ENCODE assay signal across 10 cellular contexts in the genomic region with DNA sequence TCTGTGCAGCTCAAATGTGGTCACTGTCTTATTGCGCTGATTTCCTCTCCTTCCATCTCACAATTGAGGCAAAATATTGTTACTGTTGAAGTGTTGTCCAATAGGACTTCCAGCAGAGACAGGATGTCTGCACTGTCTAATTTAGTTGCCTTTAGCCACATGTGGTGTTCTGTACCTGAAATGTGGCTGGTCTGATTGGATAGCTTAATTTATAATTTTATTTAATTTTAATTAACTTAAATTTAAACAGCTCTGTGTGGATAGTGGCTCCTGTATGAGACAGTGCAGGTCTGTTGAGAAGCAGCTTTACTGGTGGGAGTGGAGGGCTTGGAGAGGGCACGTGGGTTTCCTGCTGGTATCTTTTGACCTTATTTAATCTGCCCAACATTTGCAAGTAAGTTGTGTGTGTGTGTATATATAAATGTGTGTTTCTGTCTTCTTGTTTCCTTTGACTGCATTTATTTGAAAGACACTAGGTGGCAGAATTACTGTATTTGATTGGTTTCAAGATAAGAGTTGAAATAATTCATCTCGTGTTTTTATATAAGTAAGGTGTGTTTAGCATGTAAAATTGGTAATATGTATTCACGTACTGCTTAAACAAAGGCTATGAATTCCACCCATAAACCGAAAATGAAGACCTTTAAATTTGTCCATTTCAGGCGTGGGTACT. TPM values are rescaled to one million over a fixed set of nuclear protein-coding genes. Genes with fewer than 3 reads are reported as not detected.
DNase-seq lines count a peak whose midpoint lies in the region; ATAC-seq, FAIRE-seq and TF ChIP-seq lines count a peak whose summit lies in the region.
"Had no signal": no experiment of that assay in that cellular context is flagged by ENCODE, and none has a peak within 500 bp of the region (broad histone marks: within the 10 kb centered on the region; RNA-seq: fewer than 3 reads in every experiment).

No MANE protein-coding gene starts in this region.

- no peaks in the 10 kb centered on the region for H3K4me1 ChIP-seq in PC-9 (replicated peaks; ENCODE audit: insufficient read depth)
- H3K4me1 ChIP-seq in endodermal cell (ENCODE audit: control insufficient read depth, insufficient read depth, low read length), result no peaks in the 10 kb centered on the region

- H3K36me3 ChIP-seq in PC-9 (ENCODE audit: low read depth) (no peaks in the 10 kb centered on the region; the same call in 1 of the 2 replicates), endodermal cell (ENCODE audit: control insufficient read depth, insufficient read depth, low read length) (peaks cover 84% of the 10 kb centered on the region)

- no peak overlapping the region for H2AFZ ChIP-seq in PC-9

- 91 to 100% methylated on average over 4 to 6 of the region's 6 CpGs for WGBS in endodermal cell (ENCODE audit: insufficient coverage in 1 of 2, insufficient read length in 1 of 2), 2 experiments

- no peaks in the 10 kb centered on the region for H3K27me3 ChIP-seq in PC-9 (ENCODE audit: insufficient read depth, low read depth)
- no peaks in the 10 kb centered on the region for H3K27me3 ChIP-seq in endodermal cell (ENCODE audit: control insufficient read depth, insufficient read depth, low read length, poor library complexity, severe bottlenecking)

- H3K9me3 ChIP-seq in PC-9 (ENCODE audit: insufficient read depth, low read depth) (no peaks in the 10 kb centered on the region), endodermal cell (ENCODE audit: control insufficient read depth, low read length) (no peaks in the 10 kb centered on the region)

- H4K20me1 ChIP-seq in PC-9 (ENCODE audit: insufficient read depth), result no peaks in the 10 kb centered on the region

- TF ChIP-seq CTCF in PC-9 (conservative IDR thresholded peaks at IDR 0.05) (peak; percentile 50; the same call in 1 of the 2 replicates), endodermal cell (conservative IDR thresholded peaks at IDR 0.05) (peak; percentile 40), retinal pigment epithelial cell (conservative IDR thresholded peaks at IDR 0.05; ENCODE audit: low read depth, low read length) (peak; percentile 29)

- CTCF ChIA-PET in activated CD8-positive, alpha-beta memory T cell treated with anti-CD3 and anti-CD28 coated beads, Interleukin-2, amount 10 ng/mL, durations not matched to agents 7 days and 5 days (lab: Charles Lee), result interaction anchor here (0.6 to 3.9 kb wide), 12 partner anchors 10 to 687 kb away, joined by 3 to 23 read pairs (median 4); a partner anchor contains a TSS
- CTCF ChIA-PET in PC-9 (lab: Charles Lee), result interaction anchor here (0.9 kb wide), 1 partner anchor 8 kb away, joined by 3 read pairs; no protein-coding TSS in a partner anchor

- no TSS peak for BruUV-seq in PC-9 (replicated peaks; lab: Mats Ljungman, UMichigan)

- no peaks in the 10 kb centered on the region for H3K27me3 Mint-ChIP-seq in activated CD8-positive, alpha-beta memory T cell treated with anti-CD3 and anti-CD28 coated beads, Interleukin-2, amount 10 ng/mL, durations not matched to agents 7 days and 5 days
- no peaks in the 10 kb centered on the region for H3K27me3 Mint-ChIP-seq in endodermal cell (ENCODE audit: insufficient read depth)
- H3K27me3 Mint-ChIP-seq: activated naive CD8-positive, alpha-beta T cell; stimulated activated naive B cell treated with anti-CD40 and anti-IgM and Interleukin-4, amounts not matched to agents 10 μg/mL and 1 μg/mL and 100 μg/mL, for 72 hours had no signal

- H3K4me1 Mint-ChIP-seq in activated CD8-positive, alpha-beta memory T cell treated with anti-CD3 and anti-CD28 coated beads, Interleukin-2, amount 10 ng/mL, durations not matched to agents 7 days and 5 days, result peaks cover 60% of the 10 kb centered on the region
- H3K4me1 Mint-ChIP-seq in endodermal cell, result no peaks in the 10 kb centered on the region
- H3K4me1 Mint-ChIP-seq: stimulated activated naive B cell treated with anti-CD40 and anti-IgM and Interleukin-4, amounts not matched to agents 10 μg/mL and 1 μg/mL and 100 μg/mL, for 72 hours had no signal

- no peak overlapping the region for H3K4me3 Mint-ChIP-seq in activated CD8-positive, alpha-beta memory T cell treated with anti-CD3 and anti-CD28 coated beads, Interleukin-2, amount 10 ng/mL, durations not matched to agents 7 days and 5 days
- H3K4me3 Mint-ChIP-seq in endodermal cell, result no peak overlapping the region
- H3K4me3 Mint-ChIP-seq: stimulated activated naive B cell treated with anti-CD40 and anti-IgM and Interleukin-4, amounts not matched to agents 10 μg/mL and 1 μg/mL and 100 μg/mL, for 72 hours had no signal

- no peak for DNase-seq in activated CD8-positive, alpha-beta memory T cell treated with anti-CD3 and anti-CD28 coated beads, Interleukin-2, amount 10 ng/mL, durations not matched to agents 7 days and 5 days
- no peak for DNase-seq in activated CD8-positive, alpha-beta memory T cell treated with anti-CD3 and anti-CD28 coated beads, Interleukin-2, amount 50 U/mL, for 48 hours
- DNase-seq in PC-9 (no peak), endodermal cell (peak; percentile 17), retinal pigment epithelial cell (ENCODE audit: low read depth) (no peak), urothelium cell line (ENCODE audit: low spot score) (no peak), HPDE6-E6E7 (ENCODE audit: extremely low spot score) (no peak)
- DNase-seq: stimulated activated naive B cell treated with anti-CD40 and anti-IgM and Interleukin-4, amounts not matched to agents 10 μg/mL and 1 μg/mL and 100 μg/mL, for 72 hours had no signal

- FAIRE-seq in urothelium cell line (lab: Jason Lieb, UNC), result no peak

- H3K9ac ChIP-seq in endodermal cell (ENCODE audit: extremely low read depth, low read length, poor library complexity, severe bottlenecking), result no peak overlapping the region

- no peak overlapping the region for H3K4me2 ChIP-seq in PC-9

- H3F3A ChIP-seq in PC-9 (ENCODE audit: insufficient read depth, low read depth), result no peaks in the 10 kb centered on the region

- H3K27ac ChIP-seq in PC-9 (no peak overlapping the region), endodermal cell (ENCODE audit: low read depth, low read length) (no peak overlapping the region)

- H3K4me3 ChIP-seq in PC-9 (no peak overlapping the region), endodermal cell (ENCODE audit: low read length) (no peak overlapping the region), retinal pigment epithelial cell (ENCODE audit: low read length) (no peak overlapping the region)

- no peaks in the 10 kb centered on the region for H3K79me2 ChIP-seq in PC-9 (ENCODE audit: low read depth)

- POLR2A ChIA-PET in PC-9 (lab: Charles Lee; ENCODE audit: unreplicated experiment), result no interaction called here

- intact Hi-C loops in PC-9 (cut with micrococcal nuclease; ENCODE audit: unreplicated experiment), result loop anchor here (1.0 to 5.0 kb wide), 2 partner anchors 250 to 289 kb away; no protein-coding TSS in a partner anchor

- H3K27ac Mint-ChIP-seq in activated CD8-positive, alpha-beta memory T cell treated with anti-CD3 and anti-CD28 coated beads, Interleukin-2, amount 10 ng/mL, durations not matched to agents 7 days and 5 days, result peak overlapping the region; percentile 57
- H3K27ac Mint-ChIP-seq in endodermal cell, result no peak overlapping the region
- H3K27ac Mint-ChIP-seq: activated naive CD8-positive, alpha-beta T cell had no signal

- no peak for ATAC-seq in activated CD8-positive, alpha-beta memory T cell treated with anti-CD3 and anti-CD28 coated beads, Interleukin-2, amount 10 ng/mL, durations not matched to agents 7 days and 5 days
- ATAC-seq in HG03565 (IDR thresholded peaks at IDR 0.05; ENCODE audit: unreplicated experiment), result no peak
- ATAC-seq: stimulated activated naive B cell treated with anti-CD40 and anti-IgM and Interleukin-4, amounts not matched to agents 10 μg/mL and 1 μg/mL and 100 μg/mL, for 72 hours had no signal

- H3K9me2 ChIP-seq in PC-9 (ENCODE audit: insufficient read depth), result no peaks in the 10 kb centered on the region

- no peaks in the 10 kb centered on the region for H3K9me3 Mint-ChIP-seq in activated CD8-positive, alpha-beta memory T cell treated with anti-CD3 and anti-CD28 coated beads, Interleukin-2, amount 10 ng/mL, durations not matched to agents 7 days and 5 days (ENCODE audit: low read depth)
- no peaks in the 10 kb centered on the region for H3K9me3 Mint-ChIP-seq in endodermal cell
- H3K9me3 Mint-ChIP-seq: stimulated activated naive B cell treated with anti-CD40 and anti-IgM and Interleukin-4, amounts not matched to agents 10 μg/mL and 1 μg/mL and 100 μg/mL, for 72 hours had no signal

- peaks cover 23% of the 10 kb centered on the region for H3K36me3 Mint-ChIP-seq in activated CD8-positive, alpha-beta memory T cell treated with anti-CD3 and anti-CD28 coated beads, Interleukin-2, amount 10 ng/mL, durations not matched to agents 7 days and 5 days
- peaks cover 55% of the 10 kb centered on the region for H3K36me3 Mint-ChIP-seq in endodermal cell (ENCODE audit: low read depth)

RNA-seq across cellular contexts. Expression of a gene that starts 55.3 kb away (rescaled TPM):
- under 1 TPM; 0.73 to 0.82 TPM for total RNA-seq in activated CD8-positive, alpha-beta memory T cell treated with anti-CD3 and anti-CD28 coated beads, Interleukin-2, amount 10 ng/mL, durations not matched to agents 7 days and 5 days
- total RNA-seq in PC-9 (2021) (3.1 and 3.4 TPM in 2 replicates), endodermal cell (1 to 10 TPM in 1 of 2 donors, under 1 TPM in 1; 1.00 to 2.5 TPM)
- polyA plus RNA-seq in endodermal cell (2013, experiment 1 of 2), result 0.32 TPM
- 0.41 TPM for polyA plus RNA-seq in endodermal cell (2013, experiment 2 of 2)
